In genomic region chr5:104345513-104345823, GRCh38 we compare ENCODE assay signal across 8 cellular contexts.
"Had no signal": no experiment of that assay in that cellular context is flagged by ENCODE, and none has a peak within 500 bp of the region (broad histone marks: within the 10 kb centered on the region; RNA-seq: fewer than 3 reads in every experiment).

No MANE protein-coding gene starts in this region.

- H3K4me3 Mint-ChIP-seq: activated naive CD4-positive, alpha-beta T cell treated with anti-CD3 and anti-CD28 coated beads, Interleukin-2, amount 50 U/mL, for 24 hours; natural killer cell treated with Interleukin-12 subunit alpha and Interleukin-12 subunit beta and Interleukin-15 and Interleukin-18, amount 100 ng/mL, for 72 hours had no signal

- H3K27me3 ChIP-seq: dorsolateral prefrontal cortex, pancreas, uterus had no signal

- DNase-seq: activated T-cell treated with anti-CD3 and anti-CD28 coated beads, Interleukin-2, amount 50 U/mL, for 1 hour; dorsolateral prefrontal cortex; pancreas; small intestine; uterus had no signal

- H3K27ac Mint-ChIP-seq: activated naive CD4-positive, alpha-beta T cell treated with anti-CD3 and anti-CD28 coated beads, Interleukin-2, amount 50 U/mL, for 24 hours; natural killer cell treated with Interleukin-12 subunit alpha and Interleukin-12 subunit beta and Interleukin-15 and Interleukin-18, amount 100 ng/mL, for 72 hours had no signal

- H3K36me3 Mint-ChIP-seq: activated naive CD4-positive, alpha-beta T cell treated with anti-CD3 and anti-CD28 coated beads, Interleukin-2, amount 50 U/mL, for 24 hours; natural killer cell treated with Interleukin-12 subunit alpha and Interleukin-12 subunit beta and Interleukin-15 and Interleukin-18, amount 100 ng/mL, for 72 hours had no signal

- H3K9me3 ChIP-seq: pancreas, uterus had no signal

- FAIRE-seq: pancreas, small intestine had no signal

- H3K36me3 ChIP-seq: pancreas, uterus had no signal

- ATAC-seq: esophagus mucosa; natural killer cell treated with Interleukin-12 subunit alpha and Interleukin-12 subunit beta and Interleukin-15 and Interleukin-18, amount 100 ng/mL, for 72 hours; pancreas had no signal

- H3K27ac ChIP-seq: dorsolateral prefrontal cortex, pancreas, uterus had no signal

- H3K4me1 Mint-ChIP-seq: activated naive CD4-positive, alpha-beta T cell treated with anti-CD3 and anti-CD28 coated beads, Interleukin-2, amount 50 U/mL, for 24 hours had no signal

- H3K27me3 Mint-ChIP-seq: activated naive CD4-positive, alpha-beta T cell treated with anti-CD3 and anti-CD28 coated beads, Interleukin-2, amount 50 U/mL, for 24 hours; natural killer cell treated with Interleukin-12 subunit alpha and Interleukin-12 subunit beta and Interleukin-15 and Interleukin-18, amount 100 ng/mL, for 72 hours had no signal

- H3K4me1 ChIP-seq: pancreas, uterus had no signal

- H3K4me3 ChIP-seq: pancreas, uterus had no signal
